In genomic region chr11:118922745-118923627, GRCh38 we compare ENCODE assay signal across 3 cellular contexts.
TF ChIP-seq lines count a peak whose summit lies in the region.

No MANE protein-coding gene starts in this region.

TF ChIP-seq in SK-N-SH, 30 proteins besides CTCF, POLR2A, EP300 and RAD21:
- TF ChIP-seq RXRA (IDR thresholded peaks at IDR 0.05; ENCODE audit: borderline replicate concordance, low read depth) (no peak), NFIC (IDR thresholded peaks at IDR 0.05; ENCODE audit: borderline replicate concordance) (no peak), TCF12 (IDR thresholded peaks at IDR 0.05) (peak; percentile 53)

TF ChIP-seq in SK-N-SH treated with all-trans-retinoic acid at 6 μM for 48 hours, 23 proteins besides CTCF, POLR2A, EP300 and RAD21:
- TF ChIP-seq, protein P1, sequence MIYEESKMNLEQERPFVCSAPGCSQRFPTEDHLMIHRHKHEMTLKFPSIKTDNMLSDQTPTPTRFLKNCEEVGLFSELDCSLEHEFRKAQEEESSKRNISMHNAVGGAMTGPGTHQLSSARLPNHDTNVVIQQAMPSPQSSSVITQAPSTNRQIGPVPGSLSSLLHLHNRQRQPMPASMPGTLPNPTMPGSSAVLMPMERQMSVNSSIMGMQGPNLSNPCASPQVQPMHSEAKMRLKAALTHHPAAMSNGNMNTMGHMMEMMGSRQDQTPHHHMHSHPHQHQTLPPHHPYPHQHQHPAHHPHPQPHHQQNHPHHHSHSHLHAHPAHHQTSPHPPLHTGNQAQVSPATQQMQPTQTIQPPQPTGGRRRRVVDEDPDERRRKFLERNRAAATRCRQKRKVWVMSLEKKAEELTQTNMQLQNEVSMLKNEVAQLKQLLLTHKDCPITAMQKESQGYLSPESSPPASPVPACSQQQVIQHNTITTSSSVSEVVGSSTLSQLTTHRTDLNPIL (CRISPR knock-in tag; IDR thresholded peaks at IDR 0.05; ENCODE audit: low read depth): no peak
- no peak for TF ChIP-seq PPARA (CRISPR knock-in tag; IDR thresholded peaks at IDR 0.05; ENCODE audit: borderline replicate concordance)
- no peak for TF ChIP-seq ARNTL (CRISPR knock-in tag; IDR thresholded peaks at IDR 0.05; ENCODE audit: borderline replicate concordance, low read depth)
- TF ChIP-seq, protein P2, sequence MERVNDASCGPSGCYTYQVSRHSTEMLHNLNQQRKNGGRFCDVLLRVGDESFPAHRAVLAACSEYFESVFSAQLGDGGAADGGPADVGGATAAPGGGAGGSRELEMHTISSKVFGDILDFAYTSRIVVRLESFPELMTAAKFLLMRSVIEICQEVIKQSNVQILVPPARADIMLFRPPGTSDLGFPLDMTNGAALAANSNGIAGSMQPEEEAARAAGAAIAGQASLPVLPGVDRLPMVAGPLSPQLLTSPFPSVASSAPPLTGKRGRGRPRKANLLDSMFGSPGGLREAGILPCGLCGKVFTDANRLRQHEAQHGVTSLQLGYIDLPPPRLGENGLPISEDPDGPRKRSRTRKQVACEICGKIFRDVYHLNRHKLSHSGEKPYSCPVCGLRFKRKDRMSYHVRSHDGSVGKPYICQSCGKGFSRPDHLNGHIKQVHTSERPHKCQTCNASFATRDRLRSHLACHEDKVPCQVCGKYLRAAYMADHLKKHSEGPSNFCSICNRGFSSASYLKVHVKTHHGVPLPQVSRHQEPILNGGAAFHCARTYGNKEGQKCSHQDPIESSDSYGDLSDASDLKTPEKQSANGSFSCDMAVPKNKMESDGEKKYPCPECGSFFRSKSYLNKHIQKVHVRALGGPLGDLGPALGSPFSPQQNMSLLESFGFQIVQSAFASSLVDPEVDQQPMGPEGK (CRISPR knock-in tag; IDR thresholded peaks at IDR 0.05; ENCODE audit: borderline replicate concordance): no peak
- TF ChIP-seq ESRRG (CRISPR knock-in tag; IDR thresholded peaks at IDR 0.05): no peak
- no peak for TF ChIP-seq TCF4 (CRISPR knock-in tag; IDR thresholded peaks at IDR 0.05; ENCODE audit: borderline replicate concordance)
- no peak for TF ChIP-seq ZC3H10 (CRISPR knock-in tag; IDR thresholded peaks at IDR 0.05)
- no peak for TF ChIP-seq RARB (CRISPR knock-in tag; IDR thresholded peaks at IDR 0.05)
- TF ChIP-seq CSDC2 (CRISPR knock-in tag; IDR thresholded peaks at IDR 0.05): no peak
- TF ChIP-seq ZFP30 (CRISPR knock-in tag; IDR thresholded peaks at IDR 0.05): no peak
- no peak for TF ChIP-seq ZNF565 (CRISPR knock-in tag; conservative IDR thresholded peaks at IDR 0.05; ENCODE audit: low read depth)
- TF ChIP-seq ZNF8 (CRISPR knock-in tag; IDR thresholded peaks at IDR 0.05): no peak
- TF ChIP-seq, protein P3, sequence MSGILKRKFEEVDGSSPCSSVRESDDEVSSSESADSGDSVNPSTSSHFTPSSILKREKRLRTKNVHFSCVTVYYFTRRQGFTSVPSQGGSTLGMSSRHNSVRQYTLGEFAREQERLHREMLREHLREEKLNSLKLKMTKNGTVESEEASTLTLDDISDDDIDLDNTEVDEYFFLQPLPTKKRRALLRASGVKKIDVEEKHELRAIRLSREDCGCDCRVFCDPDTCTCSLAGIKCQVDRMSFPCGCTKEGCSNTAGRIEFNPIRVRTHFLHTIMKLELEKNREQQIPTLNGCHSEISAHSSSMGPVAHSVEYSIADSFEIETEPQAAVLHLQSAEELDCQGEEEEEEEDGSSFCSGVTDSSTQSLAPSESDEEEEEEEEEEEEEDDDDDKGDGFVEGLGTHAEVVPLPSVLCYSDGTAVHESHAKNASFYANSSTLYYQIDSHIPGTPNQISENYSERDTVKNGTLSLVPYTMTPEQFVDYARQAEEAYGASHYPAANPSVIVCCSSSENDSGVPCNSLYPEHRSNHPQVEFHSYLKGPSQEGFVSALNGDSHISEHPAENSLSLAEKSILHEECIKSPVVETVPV (CRISPR knock-in tag; IDR thresholded peaks at IDR 0.05): no peak
- no peak for TF ChIP-seq TSHZ2 (CRISPR knock-in tag; IDR thresholded peaks at IDR 0.05)

TF ChIP-seq in K562, 482 proteins besides CTCF, POLR2A, EP300 and RAD21:
- no peak for TF ChIP-seq CBX3 (IDR thresholded peaks at IDR 0.05; ENCODE audit: borderline replicate concordance in 1 of 2, low read length in 2 of 2)
- TF ChIP-seq, protein P4, sequence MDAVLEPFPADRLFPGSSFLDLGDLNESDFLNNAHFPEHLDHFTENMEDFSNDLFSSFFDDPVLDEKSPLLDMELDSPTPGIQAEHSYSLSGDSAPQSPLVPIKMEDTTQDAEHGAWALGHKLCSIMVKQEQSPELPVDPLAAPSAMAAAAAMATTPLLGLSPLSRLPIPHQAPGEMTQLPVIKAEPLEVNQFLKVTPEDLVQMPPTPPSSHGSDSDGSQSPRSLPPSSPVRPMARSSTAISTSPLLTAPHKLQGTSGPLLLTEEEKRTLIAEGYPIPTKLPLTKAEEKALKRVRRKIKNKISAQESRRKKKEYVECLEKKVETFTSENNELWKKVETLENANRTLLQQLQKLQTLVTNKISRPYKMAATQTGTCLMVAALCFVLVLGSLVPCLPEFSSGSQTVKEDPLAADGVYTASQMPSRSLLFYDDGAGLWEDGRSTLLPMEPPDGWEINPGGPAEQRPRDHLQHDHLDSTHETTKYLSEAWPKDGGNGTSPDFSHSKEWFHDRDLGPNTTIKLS (IDR thresholded peaks at IDR 0.05; ENCODE audit: borderline replicate concordance, low read depth): no peak
- TF ChIP-seq ZMIZ1 (IDR thresholded peaks at IDR 0.05; ENCODE audit: low read depth in 2 of 2, low read length in 2 of 2): no peak
- TF ChIP-seq SMARCC2 (IDR thresholded peaks at IDR 0.05; ENCODE audit: low read depth): no peak
- TF ChIP-seq NELFE (IDR thresholded peaks at IDR 0.05; ENCODE audit: insufficient read depth, insufficient read length): no peak
- TF ChIP-seq RBM17 (IDR thresholded peaks at IDR 0.05; ENCODE audit: borderline replicate concordance, low read depth, low read length): no peak
